In genomic region chr9:16572005-16572727, GRCh38 we compare ENCODE assay signal across 23 cellular contexts.
DNase-seq lines count a peak whose midpoint lies in the region; ATAC-seq, FAIRE-seq and TF ChIP-seq lines count a peak whose summit lies in the region.
"Had no signal": no experiment of that assay in that cellular context is flagged by ENCODE, and none has a peak within 500 bp of the region (broad histone marks: within the 10 kb centered on the region; RNA-seq: fewer than 3 reads in every experiment).

No MANE protein-coding gene starts in this region.

- H3K4me1 ChIP-seq in right lobe of liver: peaks cover 0 to 10% (median 3%) of the 10 kb centered on the region in 4 donors
- no peaks in the 10 kb centered on the region for H3K4me1 ChIP-seq in uterus

- no peak for TF ChIP-seq POLR2A in right lobe of liver (IDR thresholded peaks at IDR 0.05)
- no peak for TF ChIP-seq POLR2A in uterus (IDR thresholded peaks at IDR 0.05)

- peak overlapping the region in 2 of 3 donors; percentile 25 to 31 for H3K4me3 ChIP-seq in right lobe of liver
- peak overlapping the region; percentile 0 to 34 for H3K4me3 ChIP-seq in uterus
- H3K4me3 ChIP-seq: ascending aorta, lung, tibial nerve had no signal

- peak; percentile 70 to 82 (median 78) for ATAC-seq in right lobe of liver
- ATAC-seq: activated CD8-positive, alpha-beta T cell treated with anti-CD3 and anti-CD28 coated beads, Interleukin-2, amount 10 ng/mL, durations not matched to agents 7 days and 5 days; HCT116; natural killer cell treated with Interleukin-12 subunit alpha and Interleukin-12 subunit beta and Interleukin-15 and Interleukin-18, amount 100 ng/mL, for 72 hours; Right ventricle myocardium inferior; T-cell had no signal

- DNase-seq in NCI-H2107 treated with DMSO at 0.1 percent for 48 hours (lab: John Stamatoyannopoulos, UW; ENCODE audit: unreplicated experiment) (peak; percentile 8), NCI-H2107 (lab: John Stamatoyannopoulos, UW) (no peak), right lobe of liver (no peak), uterus (no peak), NCI-H146 treated with DMSO at 0.1 percent for 48 hours (lab: John Stamatoyannopoulos, UW; ENCODE audit: unreplicated experiment) (no peak), cardiac septum (ENCODE audit: low spot score) (no peak)
- no peak for DNase-seq in activated CD8-positive, alpha-beta memory T cell treated with anti-CD3 and anti-CD28 coated beads, Interleukin-2, amount 50 U/mL, for 4 hours
- DNase-seq: activated CD8-positive, alpha-beta T cell treated with anti-CD3 and anti-CD28 coated beads, Interleukin-2, amount 10 ng/mL, durations not matched to agents 7 days and 5 days; activated effector memory CD4-positive, alpha-beta T cell treated with anti-CD3 and anti-CD28 coated beads, Interleukin-2, amount 50 U/mL, for 16 hours; foreskin melanocyte; Kasumi-1; NCI-H226; stimulated activated naive CD4-positive, alpha-beta T cell; T-cell had no signal

- TF ChIP-seq CTCF in right lobe of liver (IDR thresholded peaks at IDR 0.05) (no peak), uterus (IDR thresholded peaks at IDR 0.05) (no peak)

- H3K9me3 ChIP-seq in right lobe of liver (no peaks in the 10 kb centered on the region), uterus (no peaks in the 10 kb centered on the region)
- H3K9me3 ChIP-seq: ascending aorta, tibial nerve had no signal

- FAIRE-seq in colon (lab: Jason Lieb, UNC): peak; percentile 43
- FAIRE-seq: A204.1, GM18507 had no signal

- H3K36me3 ChIP-seq in right lobe of liver: no peaks in the 10 kb centered on the region
- no peaks in the 10 kb centered on the region for H3K36me3 ChIP-seq in uterus
- H3K36me3 ChIP-seq: ascending aorta, tibial nerve had no signal

- intact Hi-C loops in right lobe of liver (cut with DNase I) (no loop called here), uterus (cut with DNase I; ENCODE audit: low total_unique reads) (loop anchor here (5.0 kb wide), 1 partner anchor 300 kb away; the partner anchor contains the start of gene BNC2), cardiac septum (cut with DNase I) (loop anchor here (10.0 kb wide), 1 partner anchor 83 kb away; no protein-coding TSS in a partner anchor)

- H3K27ac ChIP-seq in right lobe of liver (peak overlapping the region; percentile 67 to 73 (median 69)), uterus (peak overlapping the region; percentile 69 to 77)
- H3K27ac ChIP-seq: ascending aorta had no signal

- H3K27me3 ChIP-seq in right lobe of liver (no peaks in the 10 kb centered on the region), uterus (no peaks in the 10 kb centered on the region)
- H3K27me3 ChIP-seq: ascending aorta, tibial nerve had no signal

- 23% methylated on average over 5 of the region's 5 CpGs for WGBS in right lobe of liver (ENCODE audit: insufficient coverage, low coverage, low lambda C conversion rate, missing lambda C conversion rate)

Comparison
In these comparisons a context has a peak if more than half of its experiments do, and no peak if none do; other contexts are left out.
1. intact Hi-C loops: an anchor here in uterus (5.0 kb wide) and cardiac septum (10.0 kb wide); none called in right lobe of liver.